ENCODE assay signal across 1 cellular context in the genomic region with DNA sequence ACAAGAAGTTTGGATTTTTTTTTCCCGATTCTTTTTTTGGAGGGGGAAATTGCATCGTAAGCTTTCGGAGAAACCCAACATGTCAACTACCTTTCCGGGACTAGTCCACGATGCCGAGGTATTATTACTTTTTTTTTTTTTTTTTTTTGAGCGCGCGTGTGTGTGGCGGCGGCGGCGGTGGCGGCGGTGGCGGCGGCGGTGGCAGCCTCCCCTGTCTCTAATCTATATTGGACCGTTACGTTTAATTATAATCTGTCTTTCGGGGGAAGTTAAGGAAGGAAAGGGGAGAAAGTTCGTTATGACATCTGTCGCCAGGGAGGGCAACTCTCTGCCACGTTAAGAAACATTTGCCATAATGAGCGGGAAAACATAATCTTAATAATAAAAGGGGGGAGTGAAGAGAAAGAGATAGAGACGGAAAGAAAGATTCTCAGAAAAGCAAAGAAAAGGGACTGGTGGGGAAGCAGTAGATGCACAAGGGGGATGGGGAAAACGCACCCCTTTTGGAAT.
TF ChIP-seq lines count a peak whose summit lies in the region.

No MANE protein-coding gene starts in this region.

TF ChIP-seq in H1, 55 proteins besides CTCF, POLR2A, EP300 and RAD21:
- no peak for TF ChIP-seq TAF1 (IDR thresholded peaks at IDR 0.05; ENCODE audit: low read depth, low read length)
- peak; percentile 92 for TF ChIP-seq RNF2 (IDR thresholded peaks at IDR 0.05; ENCODE audit: borderline replicate concordance, low read depth, low read length, missing control alignments, poor library complexity, severe bottlenecking)
- TF ChIP-seq CBX8 (IDR thresholded peaks at IDR 0.05; ENCODE audit: borderline replicate concordance, low read depth, low read length) = peak; percentile 82; the same call in 1 of the 2 replicates
- TF ChIP-seq SP2 (IDR thresholded peaks at IDR 0.05; ENCODE audit: low read length) = no peak
